2 cellular contexts compared by ENCODE assay signal in the genomic region with DNA sequence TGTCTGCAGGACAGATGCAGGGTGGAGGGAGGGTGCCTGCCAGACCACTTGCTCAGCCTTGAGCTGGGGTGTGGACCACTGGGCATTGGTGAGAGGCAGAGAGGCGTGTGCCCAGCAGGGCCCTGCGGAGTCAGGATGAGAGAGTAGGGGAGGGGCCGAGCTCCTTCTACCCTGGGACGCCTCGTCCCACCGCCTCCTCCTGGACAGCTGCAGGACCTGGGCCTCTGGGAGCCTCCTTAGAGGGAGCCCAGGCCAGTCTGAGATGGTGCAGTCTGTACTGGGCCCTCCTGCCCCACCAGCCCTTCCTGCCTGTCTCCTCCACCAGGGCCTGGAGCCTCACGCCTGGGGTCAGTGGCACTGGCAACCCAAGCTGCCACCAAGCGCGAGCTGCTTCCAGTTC.
TF ChIP-seq lines count a peak whose summit lies in the region.

No MANE protein-coding gene starts in this region.

TF ChIP-seq in HepG2, 621 proteins besides CTCF, POLR2A, EP300 and RAD21:
- peak; percentile 37 for TF ChIP-seq AGO1 (IDR thresholded peaks at IDR 0.05; ENCODE audit: low read depth, low read length, poor library complexity, severe bottlenecking)
- TF ChIP-seq ZNF883 (CRISPR knock-in tag; IDR thresholded peaks at IDR 0.05; ENCODE audit: not compliant biosample characterization) = no peak

TF ChIP-seq in K562, 482 proteins besides CTCF, POLR2A, EP300 and RAD21:
- TF ChIP-seq SAFB2 (IDR thresholded peaks at IDR 0.05; ENCODE audit: borderline replicate concordance, low read depth, low read length, severe bottlenecking) (no peak), NCOA4 (IDR thresholded peaks at IDR 0.05; ENCODE audit: partially characterized antibody) (no peak), XRCC4 (IDR thresholded peaks at IDR 0.05; ENCODE audit: extremely low read depth, insufficient read depth, insufficient read length) (no peak), TRIM28 (IDR thresholded peaks at IDR 0.05) (no peak), ZNF146 (CRISPR knock-in tag; IDR thresholded peaks at IDR 0.05; ENCODE audit: unreplicated experiment) (no peak), YY1 (IDR thresholded peaks at IDR 0.05; ENCODE audit: borderline replicate concordance in 1 of 3, control insufficient read depth in 1 of 3, extremely low read depth in 1 of 3, insufficient read depth in 3 of 3, insufficient read length in 1 of 3, insufficient replicate concordance in 2 of 3, low read depth in 1 of 3, low read length in 2 of 3) (no peak), SRSF7 (optimal IDR thresholded peaks at IDR 0.05; ENCODE audit: low read depth, low read length) (no peak), DNMT1 (IDR thresholded peaks at IDR 0.05) (no peak)
- TF ChIP-seq, protein P1, sequence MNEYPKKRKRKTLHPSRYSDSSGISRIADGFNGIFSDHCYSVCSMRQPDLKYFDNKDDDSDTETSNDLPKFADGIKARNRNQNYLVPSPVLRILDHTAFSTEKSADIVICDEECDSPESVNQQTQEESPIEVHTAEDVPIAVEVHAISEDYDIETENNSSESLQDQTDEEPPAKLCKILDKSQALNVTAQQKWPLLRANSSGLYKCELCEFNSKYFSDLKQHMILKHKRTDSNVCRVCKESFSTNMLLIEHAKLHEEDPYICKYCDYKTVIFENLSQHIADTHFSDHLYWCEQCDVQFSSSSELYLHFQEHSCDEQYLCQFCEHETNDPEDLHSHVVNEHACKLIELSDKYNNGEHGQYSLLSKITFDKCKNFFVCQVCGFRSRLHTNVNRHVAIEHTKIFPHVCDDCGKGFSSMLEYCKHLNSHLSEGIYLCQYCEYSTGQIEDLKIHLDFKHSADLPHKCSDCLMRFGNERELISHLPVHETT (CRISPR knock-in tag; conservative IDR thresholded peaks at IDR 0.05 in 1 of 2, IDR thresholded peaks at IDR 0.05 in 1 of 2) = no peak
